ENCODE assay signal across 13 cellular contexts in the genomic region with DNA sequence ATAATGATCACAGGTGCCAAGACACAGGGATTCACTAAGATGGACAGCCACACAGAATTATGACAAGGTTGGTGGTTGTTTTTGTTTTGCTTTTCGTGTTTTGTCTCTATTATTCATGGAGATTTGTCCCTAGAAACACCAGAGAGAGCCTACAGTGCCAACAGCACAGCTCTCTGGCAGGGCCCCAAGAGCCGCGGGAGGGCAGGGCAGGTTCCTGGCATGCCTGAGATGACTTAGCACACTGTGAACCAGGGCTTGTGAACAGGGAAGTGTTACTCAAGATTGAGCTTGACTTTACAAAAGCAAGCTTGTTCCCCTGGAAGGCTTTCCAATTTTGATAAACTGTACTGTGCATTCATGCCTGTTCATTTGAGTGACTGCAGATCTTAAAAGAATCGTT.
DNase-seq lines count a peak whose midpoint lies in the region; FAIRE-seq and TF ChIP-seq lines count a peak whose summit lies in the region.
"Had no signal": no experiment of that assay in that cellular context is flagged by ENCODE, and none has a peak within 500 bp of the region (broad histone marks: within the 10 kb centered on the region; RNA-seq: fewer than 3 reads in every experiment).

No MANE protein-coding gene starts in this region.

- no peak for FAIRE-seq in kidney (lab: Jason Lieb, UNC)

- no peaks in the 10 kb centered on the region for H3K27me3 ChIP-seq in thyroid gland

- H3K27ac ChIP-seq in kidney (ENCODE audit: low read depth in 2 of 2, low read length in 2 of 2) (no peak overlapping the region), thyroid gland (peak overlapping the region; percentile 43 to 67 (median 58))

- no peaks in the 10 kb centered on the region for H3K27me3 Mint-ChIP-seq in brain
- peaks cover 8% of the 10 kb centered on the region for H3K27me3 Mint-ChIP-seq in endothelial cell (ENCODE audit: unreplicated experiment)

- H3K36me3 ChIP-seq in kidney (ENCODE audit: control insufficient read depth in 1 of 2, insufficient read depth in 2 of 2, low read length in 2 of 2) (no peaks in the 10 kb centered on the region), thyroid gland (no peaks in the 10 kb centered on the region)

- no peak for TF ChIP-seq POLR2A in thyroid gland (IDR thresholded peaks at IDR 0.05)

- H3K27ac Mint-ChIP-seq in brain (peak overlapping the region in 3 of 5 experiments; percentile 1 to 80 (median 56)), endothelial cell (ENCODE audit: unreplicated experiment) (no peak overlapping the region)
- H3K27ac Mint-ChIP-seq: progenitor cell of endocrine pancreas had no signal

- H3K9me3 Mint-ChIP-seq in brain (peaks cover 0 to 66% (median 4%) of the 10 kb centered on the region in 5 experiments), endothelial cell (ENCODE audit: unreplicated experiment) (peaks cover 42% of the 10 kb centered on the region)

- TF ChIP-seq CTCF in brain (conservative IDR thresholded peaks at IDR 0.05), result no peak
- no peak for TF ChIP-seq CTCF in kidney (IDR thresholded peaks at IDR 0.05; ENCODE audit: borderline replicate concordance, extremely low read depth, insufficient read depth)
- TF ChIP-seq CTCF in thyroid gland (IDR thresholded peaks at IDR 0.05), result no peak
- TF ChIP-seq CTCF in endothelial cell (IDR thresholded peaks at IDR 0.05; ENCODE audit: unreplicated experiment), result no peak

- DNase-seq in NCI-H345 (lab: John Stamatoyannopoulos, UW) (peak; percentile 18), NCI-H345 treated with DMSO at 0.1 percent for 48 hours (lab: John Stamatoyannopoulos, UW; ENCODE audit: unreplicated experiment) (no peak), kidney (peak; percentile 90), thyroid gland (peak; percentile 97 to 98), middle frontal gyrus (ENCODE audit: extremely low spot score, low spot score) (no peak), endothelial cell (ENCODE audit: low spot score) (no peak), DMS79 treated with DMSO at 0.1 percent for 48 hours (lab: John Stamatoyannopoulos, UW) (no peak)
- DNase-seq: activated CD4-positive, alpha-beta T cell treated with anti-CD3 and anti-CD28 coated beads for 1 hour; activated naive CD4-positive, alpha-beta T cell treated with anti-CD3 and anti-CD28 coated beads, Interleukin-2, amount 50 U/mL, for 16 hours; effector CD8-positive, alpha-beta T cell; NCI-H1417 treated with DMSO at 0.1 percent for 48 hours had no signal

- intact Hi-C loops in kidney (cut with DNase I) (no loop called here), thyroid gland (cut with DNase I) (no loop called here)

- H3K4me1 Mint-ChIP-seq in brain, result peaks cover 24% of the 10 kb centered on the region
- no peaks in the 10 kb centered on the region for H3K4me1 Mint-ChIP-seq in endothelial cell (ENCODE audit: unreplicated experiment)

- WGBS in thyroid gland, 2 donors, result 9 to 16% methylated on average over 4 of the region's 4 CpGs

- H3K9ac ChIP-seq in kidney (ENCODE audit: low read length in 2 of 2), result no peak overlapping the region

- H3K4me3 Mint-ChIP-seq in brain, result no peak overlapping the region
- no peak overlapping the region for H3K4me3 Mint-ChIP-seq in endothelial cell (ENCODE audit: unreplicated experiment)

- H3K4me3 ChIP-seq in kidney (ENCODE audit: low read length in 2 of 2) (no peak overlapping the region), thyroid gland (replicated peaks in 1 of 3) (no peak overlapping the region)

- H3K4me1 ChIP-seq in kidney (ENCODE audit: control insufficient read depth in 1 of 2, insufficient read depth in 1 of 2, low read depth in 1 of 2, low read length in 2 of 2), result no peaks in the 10 kb centered on the region
- H3K4me1 ChIP-seq in thyroid gland, result peaks cover 19% of the 10 kb centered on the region in 2 donors

- H3K9me3 ChIP-seq in kidney (ENCODE audit: control insufficient read depth in 1 of 2, low read length in 2 of 2), result no peaks in the 10 kb centered on the region
- no peaks in the 10 kb centered on the region for H3K9me3 ChIP-seq in thyroid gland

- H3K36me3 Mint-ChIP-seq in brain, result no peaks in the 10 kb centered on the region
- peaks cover 28% of the 10 kb centered on the region for H3K36me3 Mint-ChIP-seq in endothelial cell (ENCODE audit: low read depth, unreplicated experiment)

Comparison
In these comparisons a context has a peak if more than half of its experiments do, and no peak if none do; other contexts are left out.
1. DNase-seq: peak in NCI-H345 (single experiment), kidney (single experiment) and thyroid gland (2 of 2); none in NCI-H345 treated with DMSO at 0.1 percent for 48 hours (single experiment), middle frontal gyrus (single experiment), endothelial cell (single experiment) and DMS79 treated with DMSO at 0.1 percent for 48 hours (single experiment).
2. H3K27ac ChIP-seq: peak in thyroid gland (3 of 3); none in kidney (0 of 2).